ENCODE assay signal across 5 cellular contexts in genomic region chr6:33101121-33101737, GRCh38.
A peak's percentile ranks its signal among the peaks of the same experiment; 100 is the strongest.
TF ChIP-seq lines count a peak whose summit lies in the region.

No MANE protein-coding gene starts in this region.

TF ChIP-seq in HCT116, 20 proteins besides CTCF, POLR2A, EP300 and RAD21:
- TF ChIP-seq CBX3 (IDR thresholded peaks at IDR 0.05; ENCODE audit: low read depth), result peak; percentile 86

TF ChIP-seq in HEK293T, 16 proteins besides CTCF, POLR2A, EP300 and RAD21:
- peak; percentile 28; the same call in 1 of the 2 replicates for TF ChIP-seq PKNOX1 (IDR thresholded peaks at IDR 0.05)

TF ChIP-seq in GM12878, 131 proteins besides CTCF, POLR2A, EP300 and RAD21:
- TF ChIP-seq, protein P1, sequence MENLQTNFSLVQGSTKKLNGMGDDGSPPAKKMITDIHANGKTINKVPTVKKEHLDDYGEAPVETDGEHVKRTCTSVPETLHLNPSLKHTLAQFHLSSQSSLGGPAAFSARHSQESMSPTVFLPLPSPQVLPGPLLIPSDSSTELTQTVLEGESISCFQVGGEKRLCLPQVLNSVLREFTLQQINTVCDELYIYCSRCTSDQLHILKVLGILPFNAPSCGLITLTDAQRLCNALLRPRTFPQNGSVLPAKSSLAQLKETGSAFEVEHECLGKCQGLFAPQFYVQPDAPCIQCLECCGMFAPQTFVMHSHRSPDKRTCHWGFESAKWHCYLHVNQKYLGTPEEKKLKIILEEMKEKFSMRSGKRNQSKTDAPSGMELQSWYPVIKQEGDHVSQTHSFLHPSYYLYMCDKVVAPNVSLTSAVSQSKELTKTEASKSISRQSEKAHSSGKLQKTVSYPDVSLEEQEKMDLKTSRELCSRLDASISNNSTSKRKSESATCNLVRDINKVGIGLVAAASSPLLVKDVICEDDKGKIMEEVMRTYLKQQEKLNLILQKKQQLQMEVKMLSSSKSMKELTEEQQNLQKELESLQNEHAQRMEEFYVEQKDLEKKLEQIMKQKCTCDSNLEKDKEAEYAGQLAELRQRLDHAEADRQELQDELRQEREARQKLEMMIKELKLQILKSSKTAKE (IDR thresholded peaks at IDR 0.05; ENCODE audit: low read depth, poor library complexity, severe bottlenecking), result peak; percentile 19
- TF ChIP-seq KLF5 (IDR thresholded peaks at IDR 0.05; ENCODE audit: partially characterized antibody), result peak; percentile 77
- TF ChIP-seq, protein P2, sequence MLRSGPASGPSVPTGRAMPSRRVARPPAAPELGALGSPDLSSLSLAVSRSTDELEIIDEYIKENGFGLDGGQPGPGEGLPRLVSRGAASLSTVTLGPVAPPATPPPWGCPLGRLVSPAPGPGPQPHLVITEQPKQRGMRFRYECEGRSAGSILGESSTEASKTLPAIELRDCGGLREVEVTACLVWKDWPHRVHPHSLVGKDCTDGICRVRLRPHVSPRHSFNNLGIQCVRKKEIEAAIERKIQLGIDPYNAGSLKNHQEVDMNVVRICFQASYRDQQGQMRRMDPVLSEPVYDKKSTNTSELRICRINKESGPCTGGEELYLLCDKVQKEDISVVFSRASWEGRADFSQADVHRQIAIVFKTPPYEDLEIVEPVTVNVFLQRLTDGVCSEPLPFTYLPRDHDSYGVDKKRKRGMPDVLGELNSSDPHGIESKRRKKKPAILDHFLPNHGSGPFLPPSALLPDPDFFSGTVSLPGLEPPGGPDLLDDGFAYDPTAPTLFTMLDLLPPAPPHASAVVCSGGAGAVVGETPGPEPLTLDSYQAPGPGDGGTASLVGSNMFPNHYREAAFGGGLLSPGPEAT (IDR thresholded peaks at IDR 0.05; ENCODE audit: low read depth), result 0 out of 2 replicates have a peak, but pooled peaks have one; percentile 15

TF ChIP-seq in H1, 55 proteins besides CTCF, POLR2A, EP300 and RAD21:
- peak; percentile 54; the same call in 1 of the 2 replicates for TF ChIP-seq TEAD4 (IDR thresholded peaks at IDR 0.05; ENCODE audit: low read depth, low read length)
- peak; percentile 58; the same call in 1 of the 2 replicates for TF ChIP-seq TCF12 (IDR thresholded peaks at IDR 0.05; ENCODE audit: low read depth, low read length)
- TF ChIP-seq HDAC2 (IDR thresholded peaks at IDR 0.05; ENCODE audit: borderline replicate concordance in 1 of 2, low read depth in 2 of 2, low read length in 2 of 2), result 0 out of 4 replicates have a peak, but pooled peaks of 1 of the 2 experiments have one; percentile 36

TF ChIP-seq in HepG2, 621 proteins besides CTCF, POLR2A, EP300 and RAD21:
- TF ChIP-seq SETDB1 (CRISPR knock-in tag; IDR thresholded peaks at IDR 0.05; ENCODE audit: borderline replicate concordance), result peak; percentile 96
TF ChIP-seq in HepG2: peak in this region for 1; not testable (repeated sequence) for 620.
